In genomic region chr12:47736877-47737676, GRCh38 we compare ENCODE assay signal across 8 cellular contexts. TPM values are rescaled to one million over a fixed set of nuclear protein-coding genes. Genes with fewer than 3 reads are reported as not detected.
DNase-seq lines count a peak whose midpoint lies in the region; ATAC-seq and TF ChIP-seq lines count a peak whose summit lies in the region.

No MANE protein-coding gene starts in this region.

- DNase-seq in G401 (ENCODE audit: low spot score) (peak; percentile 20), body of pancreas (peak; percentile 89 to 96 (median 93)), iPS-NIHi11 (ENCODE audit: low spot score) (peak; percentile 63), sciatic nerve (ENCODE audit: low spot score) (peak; percentile 87), NCI-H524 (lab: John Stamatoyannopoulos, UW) (no peak), COLO829 (ENCODE audit: low spot score) (no peak), LoVo (ENCODE audit: low spot score) (no peak)

- no peaks in the 10 kb centered on the region for H3K27me3 ChIP-seq in body of pancreas

- H3K36me3 ChIP-seq in body of pancreas (replicated peaks in 1 of 2; ENCODE audit: insufficient read depth in 1 of 2, low read depth in 2 of 2) = no peaks in the 10 kb centered on the region

- H3K27ac ChIP-seq in body of pancreas = peak overlapping the region; percentile 60 to 82 (median 70)

- no peak overlapping the region for H3K4me3 ChIP-seq in body of pancreas

- TF ChIP-seq POLR2A in body of pancreas (IDR thresholded peaks at IDR 0.05) = peak in 2 of 3 donors; percentile 42 to 47

- peak in 4 of 7 experiments; percentile 17 to 26 (median 19) for TF ChIP-seq CTCF in body of pancreas (IDR thresholded peaks at IDR 0.05)

- peaks cover 29% of the 10 kb centered on the region for H3K4me1 ChIP-seq in body of pancreas

- no peaks in the 10 kb centered on the region for H3K9me3 ChIP-seq in body of pancreas

- in situ Hi-C loops in G401 (cut with HindIII; ENCODE audit: low sequenced_read_pairs) = loop anchor here (10.0 kb wide), 1 partner anchor 48 kb away; no protein-coding TSS in a partner anchor

- peak; percentile 91 for ATAC-seq in body of pancreas
- ATAC-seq in sciatic nerve = peak; percentile 88
- no peak for ATAC-seq in HG02840 (IDR thresholded peaks at IDR 0.05; ENCODE audit: low FRiP score, unreplicated experiment)

- WGBS in body of pancreas, 2 donors = 16 to 17% methylated on average over 9 to 19 of the region's 19 CpGs

- intact Hi-C loops in body of pancreas (cut with DNase I) = no loop called here
- intact Hi-C loops in sciatic nerve (cut with DNase I) = no loop called here

RNA-seq across cellular contexts. Expression of gene ENDOU, which starts 11.8 kb away (rescaled TPM):
- 1.9 TPM in 1 of 2 replicates, not detected in the other for total RNA-seq in G401 (2014; rRNA removed; shearing (Covaris generic))
- total RNA-seq in body of pancreas (not detected), sciatic nerve (0.40 TPM)

RNA-seq across cellular contexts. Expression of gene RAPGEF3, which starts 21.6 kb away (rescaled TPM):
- 6.1 and 9.0 TPM in 2 replicates for total RNA-seq in G401 (2014; rRNA removed; shearing (Covaris generic))
- total RNA-seq in body of pancreas (10 to 100 TPM; 11.9 to 23.4 TPM), sciatic nerve (73.4 TPM)

RNA-seq across cellular contexts. Expression of gene RPAP3, which starts 31.2 kb away (rescaled TPM):
- 22.8 and 44.4 TPM in 2 replicates for total RNA-seq in G401 (2014; rRNA removed; shearing (Covaris generic))
- total RNA-seq in body of pancreas = 1 to 10 TPM; 6.0 to 6.9 TPM
- total RNA-seq in sciatic nerve = 25.8 TPM

RNA-seq across cellular contexts. Expression of gene SLC48A1, which starts 36.0 kb away (rescaled TPM):
- total RNA-seq in G401 (2014; rRNA removed; shearing (Covaris generic)) = 32.3 and 34.4 TPM in 2 replicates
- 10 to 100 TPM; 12.7 to 22.1 TPM for total RNA-seq in body of pancreas
- 47.9 TPM for total RNA-seq in sciatic nerve

Comparison
In these comparisons a context has a peak if more than half of its experiments do, and no peak if none do; other contexts are left out.
1. DNase-seq: peak in G401 (single experiment), body of pancreas (4 of 4), iPS-NIHi11 (single experiment) and sciatic nerve (single experiment); none in NCI-H524 (0 of 2), COLO829 (single experiment) and LoVo (single experiment).